23 cellular contexts compared by ENCODE assay signal in the genomic region with DNA sequence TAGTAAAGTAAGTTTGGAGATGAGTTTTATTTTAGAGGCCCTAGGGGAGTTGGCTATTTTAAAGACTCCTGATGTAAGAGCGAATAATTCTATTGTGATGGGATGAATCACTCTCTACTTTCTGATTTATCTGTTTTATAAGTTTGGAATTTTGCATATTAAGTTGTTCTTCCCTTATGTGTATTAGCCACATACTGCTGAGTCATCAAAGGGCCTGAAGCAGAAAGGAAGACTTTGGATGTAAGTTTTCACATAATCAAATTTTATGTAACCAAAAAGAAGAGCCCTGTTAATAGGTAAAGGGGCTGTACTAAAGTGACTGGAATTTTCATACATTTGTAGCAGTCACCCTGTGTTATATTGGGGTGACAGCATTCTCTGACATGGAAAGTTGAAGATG.
DNase-seq lines count a peak whose midpoint lies in the region; ATAC-seq and TF ChIP-seq lines count a peak whose summit lies in the region.
"Had no signal": no experiment of that assay in that cellular context is flagged by ENCODE, and none has a peak within 500 bp of the region (broad histone marks: within the 10 kb centered on the region; RNA-seq: fewer than 3 reads in every experiment).

No MANE protein-coding gene starts in this region.

- no peak for ATAC-seq in PC-3
- no peak for ATAC-seq in Right ventricle myocardium superior (ENCODE audit: poor library complexity)
- ATAC-seq: GM12878, GM23338 had no signal

- no peaks in the 10 kb centered on the region for H4K20me1 ChIP-seq in GM23248 (ENCODE audit: insufficient read depth)
- no peaks in the 10 kb centered on the region for H4K20me1 ChIP-seq in PC-3 (ENCODE audit: low read length)

- H3K27ac ChIP-seq in GM23248, result no peak overlapping the region
- no peak overlapping the region for H3K27ac ChIP-seq in PC-3 (ENCODE audit: low read length)
- peak overlapping the region in 40 of 59 donors; percentile 2 to 96 (median 88) for H3K27ac ChIP-seq in dorsolateral prefrontal cortex
- H3K27ac ChIP-seq: HL-60, KMS-11 had no signal

- peaks cover 11% of the 10 kb centered on the region for H3K27me3 ChIP-seq in GM23248 (replicated peaks; ENCODE audit: insufficient read depth)
- H3K27me3 ChIP-seq in PC-3 (ENCODE audit: low read length), result peaks cover 48% of the 10 kb centered on the region
- H3K27me3 ChIP-seq in dorsolateral prefrontal cortex, result no peaks in the 10 kb centered on the region
- H3K27me3 ChIP-seq: BE2C had no signal

- H3K9me2 ChIP-seq in GM23248 (ENCODE audit: insufficient read depth) (no peaks in the 10 kb centered on the region), PC-3 (replicated peaks; ENCODE audit: low read length) (no peaks in the 10 kb centered on the region)

- BruUV-seq in PC-3 (replicated peaks; lab: Mats Ljungman, UMichigan), result no TSS peak

- intact Hi-C loops in PC-3 (cut with micrococcal nuclease) (no loop called here), dorsolateral prefrontal cortex (cut with DNase I) (loop anchor here (2.0 to 10.0 kb wide), 4 partner anchors 91 to 395 kb away; partner anchors contain the start of gene NTM (in 2 of the 2)), Right ventricle myocardium superior (cut with DNase I) (no loop called here)

- TF ChIP-seq CTCF in PC-3 (conservative IDR thresholded peaks at IDR 0.05; ENCODE audit: low read depth, low read length), result no peak
- no peak for TF ChIP-seq CTCF in dorsolateral prefrontal cortex (IDR thresholded peaks at IDR 0.05 in 54 of 56, conservative IDR thresholded peaks at IDR 0.05 in 2 of 56; ENCODE audit: low read depth in 1 of 56, partially characterized antibody in 56 of 56)
- no peak for TF ChIP-seq CTCF in fibroblast of mammary gland (conservative IDR thresholded peaks at IDR 0.05; ENCODE audit: control insufficient read depth, insufficient read depth, low read depth, low read length)

- H3K9me3 ChIP-seq in GM23248 (ENCODE audit: low read depth) (no peaks in the 10 kb centered on the region), PC-3 (ENCODE audit: low read length) (no peaks in the 10 kb centered on the region)
- H3K9me3 ChIP-seq: BE2C had no signal

- H3K36me3 ChIP-seq in GM23248 (ENCODE audit: low read depth), result no peaks in the 10 kb centered on the region
- no peaks in the 10 kb centered on the region for H3K36me3 ChIP-seq in PC-3 (ENCODE audit: low read depth, low read length)
- H3K36me3 ChIP-seq: BE2C had no signal

- H3K4me1 ChIP-seq in GM23248 (ENCODE audit: insufficient read depth), result no peaks in the 10 kb centered on the region
- no peaks in the 10 kb centered on the region for H3K4me1 ChIP-seq in PC-3 (ENCODE audit: insufficient read depth, low read length)
- H3K4me1 ChIP-seq: BE2C had no signal

- H3K79me2 ChIP-seq in GM23248 (ENCODE audit: insufficient read depth) (no peaks in the 10 kb centered on the region), PC-3 (ENCODE audit: low read length) (no peaks in the 10 kb centered on the region)

- no peak overlapping the region for H3K9ac ChIP-seq in GM23248
- no peak overlapping the region for H3K9ac ChIP-seq in PC-3 (ENCODE audit: low read length)
- H3K9ac ChIP-seq: KMS-11 had no signal

- WGBS in GM23248 (ENCODE audit: low coverage in 1 of 2, low lambda C conversion rate in 2 of 2, missing lambda C conversion rate in 2 of 2), 2 experiments, result 31 to 32% methylated on average over 1 of the region's 1 CpG

- H2AFZ ChIP-seq in GM23248 (no peak overlapping the region), PC-3 (ENCODE audit: low read length) (no peak overlapping the region)
- H2AFZ ChIP-seq: GM23338 had no signal

- peak; percentile 13 for DNase-seq in GM23248
- peak; percentile 22 for DNase-seq in PC-3
- DNase-seq in dorsolateral prefrontal cortex, result no peak
- peak; percentile 7 for DNase-seq in fibroblast of mammary gland (ENCODE audit: low read depth)
- no peak for DNase-seq in GOT3 (lab: John Stamatoyannopoulos, UW)
- DNase-seq in KG1 (lab: John Stamatoyannopoulos, UW), result no peak
- DNase-seq in Right ventricle myocardium superior, result no peak
- DNase-seq in NCI-H69 (lab: John Stamatoyannopoulos, UW), result no peak
- DNase-seq: ACHN; BE2C; C1 segment of cervical spinal cord; CD4-positive, CD25-positive, alpha-beta regulatory T cell; CD8-positive, alpha-beta memory T cell; COR-L47; DMS 273 treated with DMSO at 0.1 percent for 48 hours; DMS53; DND-41; EL; H9 had no signal

- H3F3A ChIP-seq in GM23248 (ENCODE audit: insufficient read depth) (no peaks in the 10 kb centered on the region), PC-3 (ENCODE audit: low read length, unreplicated experiment) (no peaks in the 10 kb centered on the region)

- no peak overlapping the region for H3K4me2 ChIP-seq in GM23248 (ENCODE audit: unreplicated experiment)
- H3K4me2 ChIP-seq in PC-3 (ENCODE audit: low read length), result no peak overlapping the region
- H3K4me2 ChIP-seq: GM23338, KMS-11 had no signal

- in situ Hi-C loops in GM23248 (cut with MboI), result no loop called here

- no peak overlapping the region for H3K4me3 ChIP-seq in GM23248
- no peak overlapping the region for H3K4me3 ChIP-seq in PC-3 (ENCODE audit: low read length)
- H3K4me3 ChIP-seq in dorsolateral prefrontal cortex, result no peak overlapping the region
- H3K4me3 ChIP-seq in fibroblast of mammary gland (ENCODE audit: control insufficient read depth, low read depth, low read length), result no peak overlapping the region
- H3K4me3 ChIP-seq: GM12878, GM23338 had no signal

- POLR2A ChIA-PET in PC-3 (lab: Charles Lee; ENCODE audit: unreplicated experiment), result no interaction called here

- CTCF ChIA-PET in PC-3 (lab: Charles Lee), result no interaction called here

Comparison
In these comparisons a context has a peak if more than half of its experiments do, and no peak if none do; other contexts are left out.
1. DNase-seq: peak in GM23248 (single experiment), PC-3 (single experiment) and fibroblast of mammary gland (single experiment); none in dorsolateral prefrontal cortex (0 of 10), GOT3 (single experiment), KG1 (single experiment), Right ventricle myocardium superior (single experiment) and NCI-H69 (single experiment).
2. H3K27ac ChIP-seq: peak in dorsolateral prefrontal cortex (40 of 59); none in GM23248 (single experiment) and PC-3 (single experiment).
3. intact Hi-C loops: an anchor here in dorsolateral prefrontal cortex (2.0 to 10.0 kb wide); none called in PC-3 and Right ventricle myocardium superior.